Comparison of ENCODE assay signal across 17 cellular contexts in the genomic region with DNA sequence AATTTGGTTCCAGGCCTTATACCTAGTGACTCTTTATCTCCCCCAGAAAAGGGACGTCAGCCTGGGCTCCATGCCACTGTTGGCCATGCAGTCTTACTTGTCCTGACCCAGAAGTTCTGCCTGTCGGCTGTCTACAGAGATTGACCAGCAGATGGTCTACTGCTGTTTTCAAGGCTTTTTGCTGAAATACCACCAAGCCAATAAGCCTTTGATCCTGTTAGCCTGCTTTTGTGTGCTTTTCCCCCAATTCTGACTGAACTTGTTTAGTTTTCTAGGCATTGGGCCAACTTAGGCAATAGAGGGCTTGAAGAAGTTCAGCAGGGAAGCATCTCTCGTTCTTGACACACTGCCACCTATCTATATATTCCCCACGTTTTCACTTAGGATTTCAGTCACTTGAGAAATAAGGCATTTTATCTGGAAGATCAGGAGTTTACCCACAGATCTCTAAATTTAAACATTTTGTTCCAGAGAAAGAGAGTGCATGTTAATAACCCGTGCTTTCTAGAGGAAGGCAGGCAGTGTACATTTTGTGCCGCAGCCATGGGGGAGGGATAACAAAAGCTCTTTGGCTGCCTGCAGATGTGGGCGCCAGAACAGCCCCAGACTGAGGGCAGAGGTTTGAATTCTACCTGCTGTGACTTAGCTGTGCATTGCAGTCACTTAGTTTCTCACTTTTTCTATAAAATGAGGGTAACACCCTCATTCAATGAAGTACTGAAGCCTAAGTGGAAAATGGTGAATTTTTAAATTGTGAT. TPM values are rescaled to one million over a fixed set of nuclear protein-coding genes. Genes with fewer than 3 reads are reported as not detected.
DNase-seq lines count a peak whose midpoint lies in the region; ATAC-seq and TF ChIP-seq lines count a peak whose summit lies in the region.
"Had no signal": no experiment of that assay in that cellular context is flagged by ENCODE, and none has a peak within 500 bp of the region (broad histone marks: within the 10 kb centered on the region; RNA-seq: fewer than 3 reads in every experiment).

No MANE protein-coding gene starts in this region.

- H4K20me1 ChIP-seq in osteoblast (ENCODE audit: insufficient read depth, low read length) = no peaks in the 10 kb centered on the region

- TF ChIP-seq CTCF in AG10803 (conservative IDR thresholded peaks at IDR 0.05; ENCODE audit: low read length) = no peak
- no peak for TF ChIP-seq CTCF in astrocyte of the spinal cord (IDR thresholded peaks at IDR 0.05; ENCODE audit: low read depth, low read length)
- no peak for TF ChIP-seq CTCF in heart left ventricle (IDR thresholded peaks at IDR 0.05)
- TF ChIP-seq CTCF in osteoblast (IDR thresholded peaks at IDR 0.05; ENCODE audit: extremely low read depth, low read depth, low read length) = no peak

- H3K36me3 ChIP-seq in heart left ventricle (peaks cover 0 to 100% (median 91%) of the 10 kb centered on the region in 9 donors), osteoblast (ENCODE audit: insufficient read depth, low read length) (peaks cover 31% of the 10 kb centered on the region)

- no peaks in the 10 kb centered on the region for H3K79me2 ChIP-seq in osteoblast (ENCODE audit: insufficient read depth, low read length)

- in situ Hi-C loops in astrocyte of the spinal cord (cut with HindIII; ENCODE audit: low sequenced_read_pairs) = no loop called here

- H3K9me3 ChIP-seq in heart left ventricle (no peaks in the 10 kb centered on the region), osteoblast (ENCODE audit: low read depth, low read length) (no peaks in the 10 kb centered on the region)
- H3K9me3 ChIP-seq: upper lobe of right lung had no signal

- 53 to 62% (median 60%) methylated on average over 7 of the region's 7 CpGs for WGBS in heart left ventricle, 4 donors

- peak; percentile 28 for DNase-seq in AG10803 (ENCODE audit: low read depth)
- DNase-seq in astrocyte of the spinal cord (ENCODE audit: low read depth, low spot score) = peak; percentile 52
- DNase-seq in heart left ventricle = peak in 3 of 5 donors; percentile 51 to 72 (median 65)
- DNase-seq in osteoblast (ENCODE audit: insufficient read length, low spot score, missing footprints) = peak; percentile 19
- no peak for DNase-seq in NCI-H345 treated with DMSO at 0.1 percent for 48 hours (lab: John Stamatoyannopoulos, UW; ENCODE audit: unreplicated experiment)
- DNase-seq in H4 (ENCODE audit: low spot score) = no peak
- DNase-seq: activated naive CD4-positive, alpha-beta T cell; DMS153; MM.1S; NCI-H2081 treated with DMSO at 0.1 percent for 48 hours; stimulated activated CD4-positive, alpha-beta T cell treated with anti-CD3 and anti-CD28 coated beads, Interleukin-4, amount 100 ng/mL, for 24 hours; upper lobe of right lung; WERI-Rb-1 had no signal

- no peak for TF ChIP-seq POLR2A in heart left ventricle (IDR thresholded peaks at IDR 0.05)

- H3K4me1 ChIP-seq in heart left ventricle = peaks cover 0 to 12% (median 3%) of the 10 kb centered on the region in 12 donors
- H3K4me1 ChIP-seq in osteoblast (ENCODE audit: insufficient read depth, low read length) = no peaks in the 10 kb centered on the region
- H3K4me1 ChIP-seq: upper lobe of right lung had no signal

- no peak overlapping the region for H3K4me2 ChIP-seq in osteoblast (ENCODE audit: insufficient read depth, low read length)

- ATAC-seq in heart left ventricle (peak; percentile 70 to 84 (median 76)), GM19035 (IDR thresholded peaks at IDR 0.05; ENCODE audit: unreplicated experiment) (no peak), GM21447 (IDR thresholded peaks at IDR 0.05; ENCODE audit: unreplicated experiment) (no peak)
- ATAC-seq: sciatic nerve, upper lobe of right lung had no signal

- H3K27ac ChIP-seq in heart left ventricle (no peak overlapping the region), osteoblast (ENCODE audit: low read depth, low read length) (no peak overlapping the region)
- H3K27ac ChIP-seq: cardiac muscle cell, upper lobe of right lung, WERI-Rb-1 had no signal

- H3K27me3 ChIP-seq in heart left ventricle (no peaks in the 10 kb centered on the region), osteoblast (ENCODE audit: insufficient read depth, low read length) (no peaks in the 10 kb centered on the region)
- H3K27me3 ChIP-seq: cardiac muscle cell, upper lobe of right lung had no signal

- intact Hi-C loops in heart left ventricle (cut with DNase I) = no loop called here

- no peak overlapping the region for H2AFZ ChIP-seq in osteoblast (ENCODE audit: low read length)

- H3K4me3 ChIP-seq in AG10803 (ENCODE audit: low read length) (no peak overlapping the region), astrocyte of the spinal cord (ENCODE audit: low read depth, low read length) (no peak overlapping the region), heart left ventricle (no peak overlapping the region), osteoblast (ENCODE audit: insufficient read depth, low read length) (no peak overlapping the region)
- H3K4me3 ChIP-seq: cardiac muscle cell, upper lobe of right lung had no signal

RNA-seq across cellular contexts. Expression of gene CARMIL2, which starts 12.3 kb away (rescaled TPM):
- 1 to 10 TPM in 3 of 9 donors, under 1 TPM in 4, not detected in 2; 0.27 to 1.7 (median 0.60) TPM for total RNA-seq in heart left ventricle
- polyA plus RNA-seq in heart left ventricle = under 1 TPM; 0.21 to 0.30 TPM
- total RNA-seq in osteoblast = under 0.01 TPM in 2 replicates
- total RNA-seq in H4 (2014; rRNA removed; shearing (Covaris generic)) = 0.17 and 0.18 TPM in 2 replicates

RNA-seq across cellular contexts. Expression of gene ACD, which starts 27.5 kb away (rescaled TPM):
- total RNA-seq in heart left ventricle (10 to 100 TPM in 4 of 9 donors, 1 to 10 TPM in 5; 6.2 to 19.9 (median 9.5) TPM), osteoblast (16.5 and 18.8 TPM in 2 replicates)
- polyA plus RNA-seq in heart left ventricle = 10 to 100 TPM in 1 of 2 donors, 1 to 10 TPM in 1; 7.8 to 15.6 TPM
- total RNA-seq in H4 (2014; rRNA removed; shearing (Covaris generic)) = 29.1 and 45.6 TPM in 2 replicates

RNA-seq across cellular contexts. Expression of gene PARD6A, which starts 28.2 kb away (rescaled TPM):
- total RNA-seq in heart left ventricle = 1 to 10 TPM; 1.7 to 5.6 (median 2.9) TPM
- 1 to 10 TPM; 2.7 to 7.0 TPM for polyA plus RNA-seq in heart left ventricle
- total RNA-seq in osteoblast = 2.4 and 2.9 TPM in 2 replicates
- total RNA-seq in H4 (2014; rRNA removed; shearing (Covaris generic)) = not detected in 2 replicates

RNA-seq across cellular contexts. Expression of gene ENKD1, which starts 34.0 kb away (rescaled TPM):
- 10 to 100 TPM in 4 of 9 donors, 1 to 10 TPM in 5; 7.6 to 15.6 (median 8.6) TPM for total RNA-seq in heart left ventricle
- 10 to 100 TPM; 11.8 to 26.9 TPM for polyA plus RNA-seq in heart left ventricle
- total RNA-seq in osteoblast = 13.3 and 15.9 TPM in 2 replicates
- total RNA-seq in H4 (2014; rRNA removed; shearing (Covaris generic)) = 5.6 and 6.6 TPM in 2 replicates

RNA-seq across cellular contexts. Expression of gene C16orf86, which starts 34.0 kb away (rescaled TPM):
- total RNA-seq in heart left ventricle (10 to 100 TPM in 1 of 9 donors, 1 to 10 TPM in 8; 3.5 to 11.6 (median 4.3) TPM), osteoblast (6.2 and 6.9 TPM in 2 replicates)
- 1 to 10 TPM; 2.1 to 4.4 TPM for polyA plus RNA-seq in heart left ventricle
- not detected in 2 replicates for total RNA-seq in H4 (2014; rRNA removed; shearing (Covaris generic))

Comparison
In these comparisons a context has a peak if more than half of its experiments do, and no peak if none do; other contexts are left out.
1. DNase-seq: peak in AG10803 (single experiment), astrocyte of the spinal cord (single experiment), heart left ventricle (3 of 5) and osteoblast (single experiment); none in NCI-H345 treated with DMSO at 0.1 percent for 48 hours (single experiment) and H4 (single experiment).
2. ATAC-seq: peak in heart left ventricle (4 of 4); none in GM19035 (single experiment) and GM21447 (single experiment).